ENCODE assay signal across 1 cellular context in the genomic region with DNA sequence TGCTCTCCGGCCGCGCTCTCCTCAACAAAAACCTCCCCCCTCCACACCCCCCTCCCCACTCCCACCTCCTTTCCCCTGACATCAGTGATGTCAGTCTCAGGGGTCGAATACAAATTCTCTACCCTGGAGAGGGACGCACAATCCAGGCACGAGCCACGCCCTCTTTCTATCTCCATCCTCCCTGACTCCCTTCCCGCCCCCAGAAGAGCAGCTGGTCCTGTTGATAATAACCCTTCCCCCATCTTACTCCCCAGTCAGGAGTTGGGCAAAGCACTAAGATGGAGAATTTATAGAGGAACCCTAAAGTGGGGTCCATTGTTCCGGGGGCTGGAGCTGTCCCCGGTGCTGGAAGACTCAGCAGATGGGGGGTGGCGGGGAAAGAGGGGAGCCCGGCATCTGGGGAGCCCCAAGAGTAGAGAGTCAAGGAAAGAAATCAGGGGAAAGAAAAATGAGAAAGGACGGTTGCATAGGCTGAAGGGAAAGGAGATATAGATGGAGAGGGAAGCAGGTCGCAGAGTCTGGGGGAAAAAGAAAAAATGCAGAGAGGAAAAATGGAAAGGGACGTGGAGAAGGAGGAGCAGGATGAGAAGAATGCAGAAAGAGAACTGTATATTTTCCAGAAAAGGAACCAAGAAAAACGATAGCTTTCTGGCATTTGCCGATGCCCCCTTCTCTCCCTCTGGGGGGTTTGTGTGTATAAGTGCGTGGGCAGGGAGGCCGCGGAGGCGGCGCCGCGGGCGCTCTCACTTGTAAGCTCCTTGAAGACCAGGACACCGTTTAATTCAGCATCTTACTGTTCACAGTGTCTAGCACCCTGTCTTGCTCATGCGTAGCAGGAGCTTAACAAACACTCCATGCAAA.
TF ChIP-seq lines count a peak whose summit lies in the region.

A gene (minus strand): TSS at position 33 of the 861 bp plus-strand sequence. CDS start 783 bp downstream, outside the sequence.

TF ChIP-seq in HEK293, 187 proteins besides CTCF, POLR2A, EP300 and RAD21 (continued from another document and continues in another):
- TF ChIP-seq, protein P1, sequence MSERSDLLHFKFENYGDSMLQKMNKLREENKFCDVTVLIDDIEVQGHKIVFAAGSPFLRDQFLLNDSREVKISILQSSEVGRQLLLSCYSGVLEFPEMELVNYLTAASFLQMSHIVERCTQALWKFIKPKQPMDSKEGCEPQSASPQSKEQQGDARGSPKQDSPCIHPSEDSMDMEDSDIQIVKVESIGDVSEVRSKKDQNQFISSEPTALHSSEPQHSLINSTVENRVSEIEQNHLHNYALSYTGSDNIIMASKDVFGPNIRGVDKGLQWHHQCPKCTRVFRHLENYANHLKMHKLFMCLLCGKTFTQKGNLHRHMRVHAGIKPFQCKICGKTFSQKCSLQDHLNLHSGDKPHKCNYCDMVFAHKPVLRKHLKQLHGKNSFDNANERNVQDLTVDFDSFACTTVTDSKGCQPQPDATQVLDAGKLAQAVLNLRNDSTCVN (tag by site-specific recombination; optimal IDR thresholded peaks at IDR 0.05): peak; percentile 16
- no peak for TF ChIP-seq ZNF544 (tag by site-specific recombination; IDR thresholded peaks at IDR 0.05)
- TF ChIP-seq SP3 (tag by site-specific recombination; IDR thresholded peaks at IDR 0.05): peak; percentile 80
- no peak for TF ChIP-seq GLI2 (tag by site-specific recombination; IDR thresholded peaks at IDR 0.05; ENCODE audit: borderline replicate concordance, low read depth)
- no peak for TF ChIP-seq ZNF555 (tag by site-specific recombination; conservative IDR thresholded peaks at IDR 0.05)
- TF ChIP-seq, protein P2, sequence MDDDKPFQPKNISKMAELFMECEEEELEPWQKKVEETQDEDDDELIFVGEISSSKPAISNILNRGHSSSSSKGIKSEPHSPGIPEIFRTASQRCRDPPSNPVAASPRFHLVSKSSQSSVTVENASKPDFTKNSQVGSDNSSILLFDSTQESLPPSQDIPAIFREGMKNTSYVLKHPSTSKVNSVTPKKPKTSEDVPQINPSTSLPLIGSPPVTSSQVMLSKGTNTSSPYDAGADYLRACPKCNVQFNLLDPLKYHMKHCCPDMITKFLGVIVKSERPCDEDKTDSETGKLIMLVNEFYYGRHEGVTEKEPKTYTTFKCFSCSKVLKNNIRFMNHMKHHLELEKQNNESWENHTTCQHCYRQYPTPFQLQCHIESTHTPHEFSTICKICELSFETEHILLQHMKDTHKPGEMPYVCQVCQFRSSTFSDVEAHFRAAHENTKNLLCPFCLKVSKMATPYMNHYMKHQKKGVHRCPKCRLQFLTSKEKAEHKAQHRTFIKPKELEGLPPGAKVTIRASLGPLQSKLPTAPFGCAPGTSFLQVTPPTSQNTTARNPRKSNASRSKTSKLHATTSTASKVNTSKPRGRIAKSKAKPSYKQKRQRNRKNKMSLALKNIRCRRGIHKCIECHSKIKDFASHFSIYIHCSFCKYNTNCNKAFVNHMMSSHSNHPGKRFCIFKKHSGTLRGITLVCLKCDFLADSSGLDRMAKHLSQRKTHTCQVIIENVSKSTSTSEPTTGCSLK (tag by site-specific recombination; IDR thresholded peaks at IDR 0.05): no peak
- no peak for TF ChIP-seq ZNF670 (tag by site-specific recombination; IDR thresholded peaks at IDR 0.05; ENCODE audit: low read depth)
- TF ChIP-seq ZNF311 (tag by site-specific recombination; IDR thresholded peaks at IDR 0.05; ENCODE audit: borderline replicate concordance): no peak
- TF ChIP-seq, protein P3, sequence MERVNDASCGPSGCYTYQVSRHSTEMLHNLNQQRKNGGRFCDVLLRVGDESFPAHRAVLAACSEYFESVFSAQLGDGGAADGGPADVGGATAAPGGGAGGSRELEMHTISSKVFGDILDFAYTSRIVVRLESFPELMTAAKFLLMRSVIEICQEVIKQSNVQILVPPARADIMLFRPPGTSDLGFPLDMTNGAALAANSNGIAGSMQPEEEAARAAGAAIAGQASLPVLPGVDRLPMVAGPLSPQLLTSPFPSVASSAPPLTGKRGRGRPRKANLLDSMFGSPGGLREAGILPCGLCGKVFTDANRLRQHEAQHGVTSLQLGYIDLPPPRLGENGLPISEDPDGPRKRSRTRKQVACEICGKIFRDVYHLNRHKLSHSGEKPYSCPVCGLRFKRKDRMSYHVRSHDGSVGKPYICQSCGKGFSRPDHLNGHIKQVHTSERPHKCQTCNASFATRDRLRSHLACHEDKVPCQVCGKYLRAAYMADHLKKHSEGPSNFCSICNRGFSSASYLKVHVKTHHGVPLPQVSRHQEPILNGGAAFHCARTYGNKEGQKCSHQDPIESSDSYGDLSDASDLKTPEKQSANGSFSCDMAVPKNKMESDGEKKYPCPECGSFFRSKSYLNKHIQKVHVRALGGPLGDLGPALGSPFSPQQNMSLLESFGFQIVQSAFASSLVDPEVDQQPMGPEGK (tag by site-specific recombination; IDR thresholded peaks at IDR 0.05): peak; percentile 88
- TF ChIP-seq ZNF600 (tag by site-specific recombination; IDR thresholded peaks at IDR 0.05): 0 out of 2 replicates have a peak, but pooled peaks have one; percentile 38
- TF ChIP-seq ZBTB7A (tag by site-specific recombination; IDR thresholded peaks at IDR 0.05; ENCODE audit: low read depth): peak; percentile 60; the same call in 1 of the 2 replicates
- TF ChIP-seq, protein P4, sequence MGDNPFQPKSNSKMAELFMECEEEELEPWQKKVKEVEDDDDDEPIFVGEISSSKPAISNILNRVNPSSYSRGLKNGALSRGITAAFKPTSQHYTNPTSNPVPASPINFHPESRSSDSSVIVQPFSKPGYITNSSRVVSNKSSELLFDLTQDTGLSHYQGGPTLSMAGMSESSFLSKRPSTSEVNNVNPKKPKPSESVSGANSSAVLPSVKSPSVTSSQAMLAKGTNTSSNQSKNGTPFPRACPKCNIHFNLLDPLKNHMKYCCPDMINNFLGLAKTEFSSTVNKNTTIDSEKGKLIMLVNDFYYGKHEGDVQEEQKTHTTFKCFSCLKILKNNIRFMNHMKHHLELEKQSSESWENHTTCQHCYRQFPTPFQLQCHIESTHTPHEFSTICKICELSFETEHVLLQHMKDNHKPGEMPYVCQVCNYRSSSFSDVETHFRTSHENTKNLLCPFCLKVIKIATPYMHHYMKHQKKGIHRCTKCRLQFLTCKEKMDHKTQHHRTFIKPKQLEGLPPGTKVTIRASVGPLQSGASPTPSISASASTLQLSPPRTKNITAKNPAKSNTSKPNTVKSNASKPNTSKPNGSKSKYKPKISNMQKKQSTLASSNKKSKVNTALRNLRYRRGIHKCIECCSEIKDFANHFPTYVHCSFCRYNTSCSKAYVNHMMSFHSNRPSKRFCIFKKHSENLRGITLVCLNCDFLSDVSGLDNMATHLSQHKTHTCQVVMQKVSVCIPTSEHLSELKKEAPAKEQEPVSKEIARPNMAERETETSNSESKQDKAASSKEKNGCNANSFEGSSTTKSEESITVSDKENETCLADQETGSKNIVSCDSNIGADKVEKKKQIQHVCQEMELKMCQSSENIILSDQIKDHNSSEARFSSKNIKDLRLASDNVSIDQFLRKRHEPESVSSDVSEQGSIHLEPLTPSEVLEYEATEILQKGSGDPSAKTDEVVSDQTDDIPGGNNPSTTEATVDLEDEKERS (tag by site-specific recombination; IDR thresholded peaks at IDR 0.05): 0 out of 2 replicates have a peak, but pooled peaks have one; percentile 8
- TF ChIP-seq ZNF791 (tag by site-specific recombination; IDR thresholded peaks at IDR 0.05): 0 out of 2 replicates have a peak, but pooled peaks have one; percentile 40
- TF ChIP-seq ZNF10 (tag by site-specific recombination; IDR thresholded peaks at IDR 0.05): no peak
- TF ChIP-seq SP7 (tag by site-specific recombination; IDR thresholded peaks at IDR 0.05): peak; percentile 79
- no peak for TF ChIP-seq ZNF121 (tag by site-specific recombination; IDR thresholded peaks at IDR 0.05)
- TF ChIP-seq, protein P5, sequence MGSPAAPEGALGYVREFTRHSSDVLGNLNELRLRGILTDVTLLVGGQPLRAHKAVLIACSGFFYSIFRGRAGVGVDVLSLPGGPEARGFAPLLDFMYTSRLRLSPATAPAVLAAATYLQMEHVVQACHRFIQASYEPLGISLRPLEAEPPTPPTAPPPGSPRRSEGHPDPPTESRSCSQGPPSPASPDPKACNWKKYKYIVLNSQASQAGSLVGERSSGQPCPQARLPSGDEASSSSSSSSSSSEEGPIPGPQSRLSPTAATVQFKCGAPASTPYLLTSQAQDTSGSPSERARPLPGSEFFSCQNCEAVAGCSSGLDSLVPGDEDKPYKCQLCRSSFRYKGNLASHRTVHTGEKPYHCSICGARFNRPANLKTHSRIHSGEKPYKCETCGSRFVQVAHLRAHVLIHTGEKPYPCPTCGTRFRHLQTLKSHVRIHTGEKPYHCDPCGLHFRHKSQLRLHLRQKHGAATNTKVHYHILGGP (tag by site-specific recombination; IDR thresholded peaks at IDR 0.05): no peak
- TF ChIP-seq SCRT1 (tag by site-specific recombination; IDR thresholded peaks at IDR 0.05; ENCODE audit: borderline replicate concordance): no peak
- TF ChIP-seq ZNF140 (tag by site-specific recombination; IDR thresholded peaks at IDR 0.05): no peak
- TF ChIP-seq, protein P6, sequence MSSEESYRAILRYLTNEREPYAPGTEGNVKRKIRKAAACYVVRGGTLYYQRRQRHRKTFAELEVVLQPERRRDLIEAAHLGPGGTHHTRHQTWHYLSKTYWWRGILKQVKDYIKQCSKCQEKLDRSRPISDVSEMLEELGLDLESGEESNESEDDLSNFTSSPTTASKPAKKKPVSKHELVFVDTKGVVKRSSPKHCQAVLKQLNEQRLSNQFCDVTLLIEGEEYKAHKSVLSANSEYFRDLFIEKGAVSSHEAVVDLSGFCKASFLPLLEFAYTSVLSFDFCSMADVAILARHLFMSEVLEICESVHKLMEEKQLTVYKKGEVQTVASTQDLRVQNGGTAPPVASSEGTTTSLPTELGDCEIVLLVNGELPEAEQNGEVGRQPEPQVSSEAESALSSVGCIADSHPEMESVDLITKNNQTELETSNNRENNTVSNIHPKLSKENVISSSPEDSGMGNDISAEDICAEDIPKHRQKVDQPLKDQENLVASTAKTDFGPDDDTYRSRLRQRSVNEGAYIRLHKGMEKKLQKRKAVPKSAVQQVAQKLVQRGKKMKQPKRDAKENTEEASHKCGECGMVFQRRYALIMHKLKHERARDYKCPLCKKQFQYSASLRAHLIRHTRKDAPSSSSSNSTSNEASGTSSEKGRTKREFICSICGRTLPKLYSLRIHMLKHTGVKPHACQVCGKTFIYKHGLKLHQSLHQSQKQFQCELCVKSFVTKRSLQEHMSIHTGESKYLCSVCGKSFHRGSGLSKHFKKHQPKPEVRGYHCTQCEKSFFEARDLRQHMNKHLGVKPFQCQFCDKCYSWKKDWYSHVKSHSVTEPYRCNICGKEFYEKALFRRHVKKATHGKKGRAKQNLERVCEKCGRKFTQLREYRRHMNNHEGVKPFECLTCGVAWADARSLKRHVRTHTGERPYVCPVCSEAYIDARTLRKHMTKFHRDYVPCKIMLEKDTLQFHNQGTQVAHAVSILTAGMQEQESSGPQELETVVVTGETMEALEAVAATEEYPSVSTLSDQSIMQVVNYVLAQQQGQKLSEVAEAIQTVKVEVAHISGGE (tag by site-specific recombination; conservative IDR thresholded peaks at IDR 0.05; ENCODE audit: low read depth): 0 out of 2 replicates have a peak, but pooled peaks have one; percentile 40
- TF ChIP-seq ZNF664 (tag by site-specific recombination; IDR thresholded peaks at IDR 0.05): no peak
- 0 out of 2 replicates have a peak, but pooled peaks have one; percentile 15 for TF ChIP-seq ZNF266 (tag by site-specific recombination; IDR thresholded peaks at IDR 0.05; ENCODE audit: low read depth)
- TF ChIP-seq, protein P7, sequence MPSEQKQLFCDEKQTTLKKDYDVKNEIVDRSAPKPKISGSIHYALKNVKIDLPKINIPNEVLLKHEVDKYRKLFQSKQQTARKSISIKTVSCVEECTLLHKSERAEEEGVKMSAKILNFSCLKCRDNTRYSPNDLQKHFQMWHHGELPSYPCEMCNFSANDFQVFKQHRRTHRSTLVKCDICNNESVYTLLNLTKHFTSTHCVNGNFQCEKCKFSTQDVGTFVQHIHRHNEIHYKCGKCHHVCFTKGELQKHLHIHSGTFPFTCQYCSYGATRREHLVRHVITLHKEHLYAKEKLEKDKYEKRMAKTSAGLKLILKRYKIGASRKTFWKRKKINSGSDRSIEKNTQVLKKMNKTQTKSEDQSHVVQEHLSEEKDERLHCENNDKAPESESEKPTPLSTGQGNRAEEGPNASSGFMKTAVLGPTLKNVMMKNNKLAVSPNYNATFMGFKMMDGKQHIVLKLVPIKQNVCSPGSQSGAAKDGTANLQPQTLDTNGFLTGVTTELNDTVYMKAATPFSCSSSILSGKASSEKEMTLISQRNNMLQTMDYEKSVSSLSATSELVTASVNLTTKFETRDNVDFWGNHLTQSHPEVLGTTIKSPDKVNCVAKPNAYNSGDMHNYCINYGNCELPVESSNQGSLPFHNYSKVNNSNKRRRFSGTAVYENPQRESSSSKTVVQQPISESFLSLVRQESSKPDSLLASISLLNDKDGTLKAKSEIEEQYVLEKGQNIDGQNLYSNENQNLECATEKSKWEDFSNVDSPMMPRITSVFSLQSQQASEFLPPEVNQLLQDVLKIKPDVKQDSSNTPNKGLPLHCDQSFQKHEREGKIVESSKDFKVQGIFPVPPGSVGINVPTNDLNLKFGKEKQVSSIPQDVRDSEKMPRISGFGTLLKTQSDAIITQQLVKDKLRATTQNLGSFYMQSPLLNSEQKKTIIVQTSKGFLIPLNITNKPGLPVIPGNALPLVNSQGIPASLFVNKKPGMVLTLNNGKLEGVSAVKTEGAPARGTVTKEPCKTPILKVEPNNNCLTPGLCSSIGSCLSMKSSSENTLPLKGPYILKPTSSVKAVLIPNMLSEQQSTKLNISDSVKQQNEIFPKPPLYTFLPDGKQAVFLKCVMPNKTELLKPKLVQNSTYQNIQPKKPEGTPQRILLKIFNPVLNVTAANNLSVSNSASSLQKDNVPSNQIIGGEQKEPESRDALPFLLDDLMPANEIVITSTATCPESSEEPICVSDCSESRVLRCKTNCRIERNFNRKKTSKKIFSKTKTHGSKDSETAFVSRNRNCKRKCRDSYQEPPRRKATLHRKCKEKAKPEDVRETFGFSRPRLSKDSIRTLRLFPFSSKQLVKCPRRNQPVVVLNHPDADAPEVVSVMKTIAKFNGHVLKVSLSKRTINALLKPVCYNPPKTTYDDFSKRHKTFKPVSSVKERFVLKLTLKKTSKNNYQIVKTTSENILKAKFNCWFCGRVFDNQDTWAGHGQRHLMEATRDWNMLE (tag by site-specific recombination; conservative IDR thresholded peaks at IDR 0.05; ENCODE audit: low read depth): no peak; the same call in 1 of the 2 replicates
- TF ChIP-seq GLIS2 (tag by site-specific recombination; IDR thresholded peaks at IDR 0.05): no peak
- TF ChIP-seq ZNF777 (tag by site-specific recombination; IDR thresholded peaks at IDR 0.05; ENCODE audit: borderline replicate concordance): no peak
- TF ChIP-seq ZNF174 (tag by site-specific recombination; IDR thresholded peaks at IDR 0.05): no peak
- TF ChIP-seq KLF8 (tag by site-specific recombination; IDR thresholded peaks at IDR 0.05): peak; percentile 69
- peak; percentile 54 for TF ChIP-seq EGR2 (tag by site-specific recombination; IDR thresholded peaks at IDR 0.05; ENCODE audit: low read depth)
- no peak for TF ChIP-seq ZNF214 (tag by site-specific recombination; IDR thresholded peaks at IDR 0.05; ENCODE audit: borderline replicate concordance)
- TF ChIP-seq ZNF324 (tag by site-specific recombination; IDR thresholded peaks at IDR 0.05): peak; percentile 46; the same call in 1 of the 2 replicates
